8 cellular contexts compared by ENCODE assay signal in genomic region chr16:56190903-56191806, GRCh38. TPM values are rescaled to one million over a fixed set of nuclear protein-coding genes. Genes with fewer than 3 reads are reported as not detected.
DNase-seq lines count a peak whose midpoint lies in the region; ATAC-seq and TF ChIP-seq lines count a peak whose summit lies in the region.

Gene GNAO1 (plus strand): TSS chr16:56191489. CDS start chr16:56192236, 747 bp downstream.

- no peaks in the 10 kb centered on the region for H3K36me3 ChIP-seq in HUES6 (ENCODE audit: control insufficient read depth, insufficient read depth, low read length)
- no peaks in the 10 kb centered on the region for H3K36me3 ChIP-seq in SK-N-SH (replicated peaks in 1 of 2; ENCODE audit: control insufficient read depth in 1 of 2, insufficient read depth in 2 of 2, low read length in 1 of 2)
- no peaks in the 10 kb centered on the region for H3K36me3 ChIP-seq in left ventricle myocardium inferior
- no peaks in the 10 kb centered on the region for H3K36me3 ChIP-seq in aorta (ENCODE audit: control insufficient read depth in 1 of 2, insufficient read depth in 2 of 2, low read length in 1 of 2)

- CTCF ChIA-PET in SK-N-SH (lab: Yijun Ruan, JAX): interaction anchor here (0.6 to 3.3 kb wide), 8 partner anchors 11 to 1938 kb away, joined by 3 to 26 read pairs (median 4); partner anchors contain the start of gene CFAP20

- H3F3A ChIP-seq in SK-N-SH (replicated peaks; ENCODE audit: insufficient read depth): peaks cover 3% of the 10 kb centered on the region

- H3K27me3 ChIP-seq in HUES6 (ENCODE audit: control insufficient read depth, insufficient read depth, low read length): peaks cover 56% of the 10 kb centered on the region
- peaks cover 46% of the 10 kb centered on the region for H3K27me3 ChIP-seq in SK-N-SH (ENCODE audit: insufficient read depth)
- H3K27me3 ChIP-seq in left ventricle myocardium inferior (ENCODE audit: low read depth): peaks cover 41% of the 10 kb centered on the region
- no peaks in the 10 kb centered on the region for H3K27me3 ChIP-seq in aorta (ENCODE audit: control insufficient read depth in 1 of 2, insufficient read depth in 2 of 2, low read length in 1 of 2)

- peak within 1 kb of the TSS; percentile 73 for H3K4me2 ChIP-seq in SK-N-SH

- TF ChIP-seq CTCF in SK-N-SH (IDR thresholded peaks at IDR 0.05) (no peak), left ventricle myocardium inferior (IDR thresholded peaks at IDR 0.05; ENCODE audit: borderline replicate concordance) (peak; percentile 9)

- H3K27ac ChIP-seq in HUES6 (ENCODE audit: low read depth, low read length) (no peak within 1 kb of the TSS), SK-N-SH (ENCODE audit: low read depth in 2 of 2, low read length in 1 of 2) (peak within 1 kb of the TSS in 1 of 2 experiments; percentile 93; a peak in 2 of 4 replicates), angular gyrus (ENCODE audit: low read depth, low read length) (peak within 1 kb of the TSS; percentile 95), left ventricle myocardium inferior (replicated peaks) (peak within 1 kb of the TSS; percentile 92), aorta (ENCODE audit: low read depth in 1 of 2, low read length in 2 of 2) (peak within 1 kb of the TSS; percentile 69 to 96)

- H3K9me3 ChIP-seq in HUES6 (ENCODE audit: control insufficient read depth, insufficient read depth, low read depth, low read length) (no peaks in the 10 kb centered on the region), SK-N-SH (no peaks in the 10 kb centered on the region), left ventricle myocardium inferior (replicated peaks) (no peaks in the 10 kb centered on the region), aorta (ENCODE audit: control insufficient read depth, low read length) (no peaks in the 10 kb centered on the region)

- H4K20me1 ChIP-seq in SK-N-SH (ENCODE audit: insufficient read depth): no peaks in the 10 kb centered on the region

- in situ Hi-C loops in G401 (cut with HindIII; ENCODE audit: low sequenced_read_pairs): no loop called here

- intact Hi-C loops in left ventricle myocardium inferior (cut with micrococcal nuclease) (no loop called here), aorta (cut with DNase I) (loop anchor here (2.0 to 10.0 kb wide), 7 partner anchors 70 to 1256 kb away; partner anchors contain the start of genes AMFR (in 1 of the 2), IRX5 (in 1 of the 2) and MMP2 (in 1 of the 2))

- TF ChIP-seq RAD21 in SK-N-SH (IDR thresholded peaks at IDR 0.05; ENCODE audit: low read length): peak; percentile 19; the same call in 1 of the 2 replicates

- H3K4me1 ChIP-seq in HUES6 (ENCODE audit: control insufficient read depth, insufficient read depth, low read length): peaks cover 23% of the 10 kb centered on the region
- H3K4me1 ChIP-seq in SK-N-SH (ENCODE audit: control insufficient read depth in 1 of 2, insufficient read depth in 2 of 2, low read depth in 1 of 2, low read length in 1 of 2): peaks cover 0 to 8% of the 10 kb centered on the region in 2 experiments; a peak in 2 of 4 replicates
- H3K4me1 ChIP-seq in left ventricle myocardium inferior: peaks cover 53% of the 10 kb centered on the region
- no peaks in the 10 kb centered on the region for H3K4me1 ChIP-seq in aorta (ENCODE audit: control insufficient read depth in 1 of 2, insufficient read depth in 2 of 2, low read length in 2 of 2)

- no peaks in the 10 kb centered on the region for H3K79me2 ChIP-seq in SK-N-SH (ENCODE audit: insufficient read depth)

- H3K9ac ChIP-seq in HUES6 (ENCODE audit: low read length): peak within 1 kb of the TSS; percentile 64
- no peak within 1 kb of the TSS for H3K9ac ChIP-seq in SK-N-SH

- ATAC-seq in aorta (ENCODE audit: low FRiP score) (peak; percentile 87), GM18517 (IDR thresholded peaks at IDR 0.05; ENCODE audit: unreplicated experiment) (no peak)

- H3K4me3 ChIP-seq in HUES6 (ENCODE audit: low read depth, low read length) (peak within 1 kb of the TSS; percentile 90), SK-N-SH (ENCODE audit: low read depth in 2 of 2, low read length in 1 of 2) (peak within 1 kb of the TSS; percentile 53 to 55), left ventricle myocardium inferior (peak within 1 kb of the TSS; percentile 86), aorta (ENCODE audit: low read length in 2 of 2) (peak within 1 kb of the TSS; percentile 62 to 92)

- POLR2A ChIA-PET in SK-N-SH (lab: Yijun Ruan, JAX): interaction anchor here (1.1 to 1.4 kb wide), 4 partner anchors 55 to 127 kb away, joined by 3 to 6 read pairs (median 5); no protein-coding TSS in a partner anchor

- DNase-seq in G401 (ENCODE audit: low spot score) (peak; percentile 83), SK-N-SH (peak; percentile 94), left ventricle myocardium inferior (peak; percentile 81), pons (ENCODE audit: low spot score) (peak; percentile 87), aorta (peak; percentile 75 to 91)

- H2AFZ ChIP-seq in SK-N-SH (ENCODE audit: low read depth): 0 out of 2 replicates have a peak within 1 kb of the TSS, but pooled peaks have one; percentile 51

- TF ChIP-seq EP300 in SK-N-SH (IDR thresholded peaks at IDR 0.05; ENCODE audit: borderline replicate concordance in 1 of 2, low read depth in 1 of 2, low read length in 1 of 2): no peak

- no peaks in the 10 kb centered on the region for H3K9me2 ChIP-seq in SK-N-SH

- WGBS in SK-N-SH (ENCODE audit: low lambda C conversion rate): 3% methylated on average over 47 of the region's 123 CpGs
- 1% methylated on average over 41 to 123 of the region's 123 CpGs for WGBS in aorta, 2 donors

TF ChIP-seq in SK-N-SH, 30 proteins besides CTCF, POLR2A, EP300 and RAD21:
- peak; percentile 70 for TF ChIP-seq NRF1 (IDR thresholded peaks at IDR 0.05; ENCODE audit: low read depth, low read length)
- TF ChIP-seq MAX (IDR thresholded peaks at IDR 0.05; ENCODE audit: low read depth): no peak
- peak; percentile 12; the same call in 1 of the 2 replicates for TF ChIP-seq SMC3 (IDR thresholded peaks at IDR 0.05; ENCODE audit: low read depth, low read length)

RNA-seq across cellular contexts. Expression of gene GNAO1, which starts in this region (rescaled TPM):
- not detected in 2 replicates for total RNA-seq in G401 (2014; rRNA removed; shearing (Covaris generic))
- polyA plus RNA-seq in SK-N-SH (2012; rRNA removed) (0.15 and 0.30 TPM in 2 replicates), aorta (1 to 10 TPM in 1 of 2 donors, under 1 TPM in 1; 0.63 to 1.4 TPM)
- 0.13 and 0.37 TPM in 2 replicates for polyA plus RNA-seq in SK-N-SH (2012; cell fraction: cytosol; rRNA removed)
- polyA plus RNA-seq in SK-N-SH (2012; cell fraction: nucleus; rRNA removed): 0.30 and 0.99 TPM in 2 replicates
- total RNA-seq in left ventricle myocardium inferior (15.4 TPM), aorta (10 to 100 TPM in 1 of 2 donors, 1 to 10 TPM in 1; 6.9 to 16.2 TPM)

Comparison
In these comparisons a context has a peak if more than half of its experiments do, and no peak if none do; other contexts are left out.
1. Peak in DNase-seq in G401; RNA of the gene not detected or under 1 TPM.
2. Peak in DNase-seq, H3K4me3 ChIP-seq and H3K4me2 ChIP-seq in SK-N-SH; RNA of the gene not detected or under 1 TPM.